8 cellular contexts compared by ENCODE assay signal in genomic region chr19:39411006-39411831, GRCh38. TPM values are rescaled to one million over a fixed set of nuclear protein-coding genes. Genes with fewer than 3 reads are reported as not detected.
DNase-seq lines count a peak whose midpoint lies in the region; ATAC-seq and TF ChIP-seq lines count a peak whose summit lies in the region.

No MANE protein-coding gene starts in this region.

- H3K27ac Mint-ChIP-seq in activated CD8-positive, alpha-beta memory T cell treated with anti-CD3 and anti-CD28 coated beads, Interleukin-2, amount 10 ng/mL, durations not matched to agents 7 days and 5 days, result peak overlapping the region; percentile 87

- intact Hi-C loops in posterior vena cava (cut with DNase I), result no loop called here

- peaks cover 42% of the 10 kb centered on the region for H3K4me1 Mint-ChIP-seq in activated CD8-positive, alpha-beta memory T cell treated with anti-CD3 and anti-CD28 coated beads, Interleukin-2, amount 10 ng/mL, durations not matched to agents 7 days and 5 days

- ATAC-seq in activated CD8-positive, alpha-beta memory T cell treated with anti-CD3 and anti-CD28 coated beads, Interleukin-2, amount 10 ng/mL, durations not matched to agents 7 days and 5 days, result no peak
- ATAC-seq in HG02798 (IDR thresholded peaks at IDR 0.05; ENCODE audit: poor library complexity, unreplicated experiment), result no peak
- no peak for ATAC-seq in HG03025 (IDR thresholded peaks at IDR 0.05; ENCODE audit: low FRiP score, unreplicated experiment)

- no peaks in the 10 kb centered on the region for H3K27me3 Mint-ChIP-seq in activated CD8-positive, alpha-beta memory T cell treated with anti-CD3 and anti-CD28 coated beads, Interleukin-2, amount 10 ng/mL, durations not matched to agents 7 days and 5 days

- H3K9me3 Mint-ChIP-seq in activated CD8-positive, alpha-beta memory T cell treated with anti-CD3 and anti-CD28 coated beads, Interleukin-2, amount 10 ng/mL, durations not matched to agents 7 days and 5 days (ENCODE audit: low read depth), result no peaks in the 10 kb centered on the region

- peak overlapping the region; percentile 36 for H3K4me3 ChIP-seq in fibroblast of villous mesenchyme (ENCODE audit: low read depth, low read length)

- CTCF ChIA-PET in activated CD8-positive, alpha-beta memory T cell treated with anti-CD3 and anti-CD28 coated beads, Interleukin-2, amount 10 ng/mL, durations not matched to agents 7 days and 5 days (lab: Charles Lee), result interaction anchor here (1.0 to 2.3 kb wide), 20 partner anchors 9 to 301 kb away, joined by 3 to 152 read pairs (median 6); partner anchors contain the start of genes GMFG, MED29, PAF1 and RPS16

- TF ChIP-seq CTCF in fibroblast of villous mesenchyme (IDR thresholded peaks at IDR 0.05; ENCODE audit: insufficient read depth, low read depth, low read length), result no peak

- peaks cover 31% of the 10 kb centered on the region for H3K36me3 Mint-ChIP-seq in activated CD8-positive, alpha-beta memory T cell treated with anti-CD3 and anti-CD28 coated beads, Interleukin-2, amount 10 ng/mL, durations not matched to agents 7 days and 5 days

- H3K4me3 Mint-ChIP-seq in activated CD8-positive, alpha-beta memory T cell treated with anti-CD3 and anti-CD28 coated beads, Interleukin-2, amount 10 ng/mL, durations not matched to agents 7 days and 5 days, result peak overlapping the region; percentile 84

- DNase-seq in activated CD8-positive, alpha-beta memory T cell treated with anti-CD3 and anti-CD28 coated beads, Interleukin-2, amount 10 ng/mL, durations not matched to agents 7 days and 5 days, result no peak
- DNase-seq in activated CD8-positive, alpha-beta memory T cell treated with anti-CD3 and anti-CD28 coated beads for 24 hours, result no peak
- peak; percentile 23 to 31 for DNase-seq in activated CD4-positive, alpha-beta T cell treated with anti-CD3 and anti-CD28 coated beads, Interleukin-2, amount 50 U/mL, for 48 hours
- DNase-seq in fibroblast of villous mesenchyme (ENCODE audit: low read depth), result peak; percentile 76
- DNase-seq in posterior vena cava (ENCODE audit: low spot score), result peak; percentile 93
- no peak for DNase-seq in DMS153 treated with DMSO at 0.1 percent for 48 hours (lab: John Stamatoyannopoulos, UW; ENCODE audit: unreplicated experiment)

RNA-seq across cellular contexts. Expression of gene PLEKHG2, which starts 1.2 kb away (rescaled TPM):
- 10 to 100 TPM; 57.9 to 73.9 TPM for total RNA-seq in activated CD8-positive, alpha-beta memory T cell treated with anti-CD3 and anti-CD28 coated beads, Interleukin-2, amount 10 ng/mL, durations not matched to agents 7 days and 5 days
- total RNA-seq in fibroblast of villous mesenchyme (25.0 and 39.3 TPM in 2 replicates), posterior vena cava (10 to 100 TPM; 38.1 to 48.6 TPM)

RNA-seq across cellular contexts. Expression of gene ZFP36, which starts 4.6 kb away (rescaled TPM):
- 100 to 1,000 TPM in 1 of 2 experiments, 10 to 100 TPM in 1; 45.1 to 107 TPM for total RNA-seq in activated CD8-positive, alpha-beta memory T cell treated with anti-CD3 and anti-CD28 coated beads, Interleukin-2, amount 10 ng/mL, durations not matched to agents 7 days and 5 days
- 5.8 and 8.6 TPM in 2 replicates for total RNA-seq in fibroblast of villous mesenchyme
- 100 to 1,000 TPM; 258 to 509 TPM for total RNA-seq in posterior vena cava

RNA-seq across cellular contexts. Expression of gene MED29, which starts 20.0 kb away (rescaled TPM):
- total RNA-seq in activated CD8-positive, alpha-beta memory T cell treated with anti-CD3 and anti-CD28 coated beads, Interleukin-2, amount 10 ng/mL, durations not matched to agents 7 days and 5 days, result 10 to 100 TPM; 31.0 to 31.2 TPM
- total RNA-seq in fibroblast of villous mesenchyme, result 22.0 and 22.2 TPM in 2 replicates
- 10 to 100 TPM; 32.7 to 33.3 TPM for total RNA-seq in posterior vena cava

RNA-seq across cellular contexts. Expression of gene PAF1, which starts 20.3 kb away (rescaled TPM):
- 10 to 100 TPM; 48.9 to 53.8 TPM for total RNA-seq in activated CD8-positive, alpha-beta memory T cell treated with anti-CD3 and anti-CD28 coated beads, Interleukin-2, amount 10 ng/mL, durations not matched to agents 7 days and 5 days
- 29.6 and 33.2 TPM in 2 replicates for total RNA-seq in fibroblast of villous mesenchyme
- 10 to 100 TPM; 26.0 to 28.5 TPM for total RNA-seq in posterior vena cava

RNA-seq across cellular contexts. Expression of gene RPS16, which starts 24.5 kb away (rescaled TPM):
- 1,000 to 10,000 TPM; 1,815 to 2,117 TPM for total RNA-seq in activated CD8-positive, alpha-beta memory T cell treated with anti-CD3 and anti-CD28 coated beads, Interleukin-2, amount 10 ng/mL, durations not matched to agents 7 days and 5 days
- 43.2 and 48.3 TPM in 2 replicates for total RNA-seq in fibroblast of villous mesenchyme
- 1,000 to 10,000 TPM; 1,159 to 1,295 TPM for total RNA-seq in posterior vena cava

Comparison
In these comparisons a context has a peak if more than half of its experiments do, and no peak if none do; other contexts are left out.
1. DNase-seq: peak in activated CD4-positive, alpha-beta T cell treated with anti-CD3 and anti-CD28 coated beads, Interleukin-2, amount 50 U/mL, for 48 hours (2 of 2), fibroblast of villous mesenchyme (single experiment) and posterior vena cava (single experiment); none in activated CD8-positive, alpha-beta memory T cell treated with anti-CD3 and anti-CD28 coated beads, Interleukin-2, amount 10 ng/mL, durations not matched to agents 7 days and 5 days (single experiment), activated CD8-positive, alpha-beta memory T cell treated with anti-CD3 and anti-CD28 coated beads for 24 hours (single experiment) and DMS153 treated with DMSO at 0.1 percent for 48 hours (single experiment).